Comparison of ENCODE assay signal across 8 cellular contexts in genomic region chr13:99086869-99087129, GRCh38.
DNase-seq lines count a peak whose midpoint lies in the region; ATAC-seq and TF ChIP-seq lines count a peak whose summit lies in the region.

No MANE protein-coding gene starts in this region.

- peak overlapping the region; percentile 50 for H3K4me3 ChIP-seq in mesendoderm (ENCODE audit: low read length)
- peak overlapping the region; percentile 98 for H3K4me3 ChIP-seq in suprapubic skin

- H2AK5ac ChIP-seq in mesendoderm (ENCODE audit: low read length) = no peak overlapping the region

- H3K9me3 ChIP-seq in suprapubic skin = no peaks in the 10 kb centered on the region

- peaks cover 2% of the 10 kb centered on the region for H3K4me1 ChIP-seq in mesendoderm (ENCODE audit: control insufficient read depth, low read depth, low read length)
- peaks cover 32% of the 10 kb centered on the region for H3K4me1 ChIP-seq in suprapubic skin

- no peaks in the 10 kb centered on the region for H3K36me3 ChIP-seq in mesendoderm (ENCODE audit: control insufficient read depth, insufficient read depth, low read length)
- H3K36me3 ChIP-seq in suprapubic skin = no peaks in the 10 kb centered on the region

- no peak overlapping the region for H4K5ac ChIP-seq in mesendoderm (ENCODE audit: low read length)

- no peak overlapping the region for H4K8ac ChIP-seq in mesendoderm (ENCODE audit: low read depth, low read length)

- peak overlapping the region; percentile 82 for H3K9ac ChIP-seq in mesendoderm (ENCODE audit: low read length)

- H3K4ac ChIP-seq in mesendoderm (ENCODE audit: low read depth, low read length) = no peak overlapping the region

- peak overlapping the region; percentile 93 for H3K4me2 ChIP-seq in mesendoderm (ENCODE audit: low read length)

- H3K79me2 ChIP-seq in mesendoderm (ENCODE audit: control insufficient read depth, insufficient read depth, low read length) = no peaks in the 10 kb centered on the region

- peak overlapping the region; percentile 42 for H3K18ac ChIP-seq in mesendoderm (ENCODE audit: low read length)

- peak overlapping the region; percentile 80 for H3K56ac ChIP-seq in mesendoderm (ENCODE audit: low read length)

- WGBS in mesendoderm (ENCODE audit: extremely low coverage, insufficient coverage, low lambda C conversion rate) = no CpG with 5 or more reads among the region's 28 CpGs
- no CpG with 5 or more reads among the region's 28 CpGs for WGBS in suprapubic skin

- H3K79me1 ChIP-seq in mesendoderm (ENCODE audit: low read length) = no peaks in the 10 kb centered on the region

- no peak for TF ChIP-seq EP300 in suprapubic skin (IDR thresholded peaks at IDR 0.05)

- H3K27ac ChIP-seq in caudate nucleus (ENCODE audit: low read depth, low read length) = peak overlapping the region; percentile 90
- H3K27ac ChIP-seq in mesendoderm (ENCODE audit: low read depth, low read length) = peak overlapping the region; percentile 59
- H3K27ac ChIP-seq in suprapubic skin = peak overlapping the region; percentile 93

- H2BK15ac ChIP-seq in mesendoderm (replicated peaks; ENCODE audit: low read depth) = no peak overlapping the region

- peak; percentile 20 for ATAC-seq in GM19035 (IDR thresholded peaks at IDR 0.05; ENCODE audit: unreplicated experiment)
- peak; percentile 19 for ATAC-seq in HG02973 (IDR thresholded peaks at IDR 0.05; ENCODE audit: unreplicated experiment)
- peak; percentile 57 for ATAC-seq in SK-N-SH treated with all-trans-retinoic acid at 6 μM for 48 hours

- H2BK120ac ChIP-seq in mesendoderm (ENCODE audit: low read depth, low read length) = no peak overlapping the region

- peaks cover 7% of the 10 kb centered on the region for H3K27me3 ChIP-seq in mesendoderm (ENCODE audit: insufficient read depth, low read length, poor library complexity)
- no peaks in the 10 kb centered on the region for H3K27me3 ChIP-seq in suprapubic skin

- no peak for TF ChIP-seq CTCF in suprapubic skin (IDR thresholded peaks at IDR 0.05)

- peak in 10 of 61 donors; percentile 5 to 71 (median 52) for DNase-seq in caudate nucleus (lab: John Stamatoyannopoulos, UW)
- peak; percentile 41 for DNase-seq in mesendoderm
- peak in 1 of 2 donors; percentile 75 for DNase-seq in suprapubic skin (ENCODE audit: low spot score in 2 of 2)
- DNase-seq in iPS-NIHi11 (ENCODE audit: low spot score) = no peak
- DNase-seq in central memory CD4-positive, alpha-beta T cell = no peak

- H2BK5ac ChIP-seq in mesendoderm (ENCODE audit: low read length) = no peak overlapping the region

- H3K23ac ChIP-seq in mesendoderm (ENCODE audit: low read length) = no peak overlapping the region

- TF ChIP-seq POLR2A in suprapubic skin (IDR thresholded peaks at IDR 0.05) = no peak

TF ChIP-seq in SK-N-SH treated with all-trans-retinoic acid at 6 μM for 48 hours, 23 proteins besides CTCF, POLR2A, EP300 and RAD21:
- no peak for TF ChIP-seq ZNF8 (CRISPR knock-in tag; IDR thresholded peaks at IDR 0.05)
- TF ChIP-seq, protein P1, sequence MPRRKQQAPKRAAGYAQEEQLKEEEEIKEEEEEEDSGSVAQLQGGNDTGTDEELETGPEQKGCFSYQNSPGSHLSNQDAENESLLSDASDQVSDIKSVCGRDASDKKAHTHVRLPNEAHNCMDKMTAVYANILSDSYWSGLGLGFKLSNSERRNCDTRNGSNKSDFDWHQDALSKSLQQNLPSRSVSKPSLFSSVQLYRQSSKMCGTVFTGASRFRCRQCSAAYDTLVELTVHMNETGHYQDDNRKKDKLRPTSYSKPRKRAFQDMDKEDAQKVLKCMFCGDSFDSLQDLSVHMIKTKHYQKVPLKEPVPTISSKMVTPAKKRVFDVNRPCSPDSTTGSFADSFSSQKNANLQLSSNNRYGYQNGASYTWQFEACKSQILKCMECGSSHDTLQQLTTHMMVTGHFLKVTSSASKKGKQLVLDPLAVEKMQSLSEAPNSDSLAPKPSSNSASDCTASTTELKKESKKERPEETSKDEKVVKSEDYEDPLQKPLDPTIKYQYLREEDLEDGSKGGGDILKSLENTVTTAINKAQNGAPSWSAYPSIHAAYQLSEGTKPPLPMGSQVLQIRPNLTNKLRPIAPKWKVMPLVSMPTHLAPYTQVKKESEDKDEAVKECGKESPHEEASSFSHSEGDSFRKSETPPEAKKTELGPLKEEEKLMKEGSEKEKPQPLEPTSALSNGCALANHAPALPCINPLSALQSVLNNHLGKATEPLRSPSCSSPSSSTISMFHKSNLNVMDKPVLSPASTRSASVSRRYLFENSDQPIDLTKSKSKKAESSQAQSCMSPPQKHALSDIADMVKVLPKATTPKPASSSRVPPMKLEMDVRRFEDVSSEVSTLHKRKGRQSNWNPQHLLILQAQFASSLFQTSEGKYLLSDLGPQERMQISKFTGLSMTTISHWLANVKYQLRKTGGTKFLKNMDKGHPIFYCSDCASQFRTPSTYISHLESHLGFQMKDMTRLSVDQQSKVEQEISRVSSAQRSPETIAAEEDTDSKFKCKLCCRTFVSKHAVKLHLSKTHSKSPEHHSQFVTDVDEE (CRISPR knock-in tag; IDR thresholded peaks at IDR 0.05) = no peak
- no peak for TF ChIP-seq ARNTL (CRISPR knock-in tag; IDR thresholded peaks at IDR 0.05; ENCODE audit: borderline replicate concordance, low read depth)
- no peak for TF ChIP-seq CSDC2 (CRISPR knock-in tag; IDR thresholded peaks at IDR 0.05)
- no peak for TF ChIP-seq TCF4 (CRISPR knock-in tag; IDR thresholded peaks at IDR 0.05; ENCODE audit: borderline replicate concordance)
- no peak for TF ChIP-seq BACH2 (CRISPR knock-in tag; IDR thresholded peaks at IDR 0.05; ENCODE audit: borderline replicate concordance)
- TF ChIP-seq ZNF565 (CRISPR knock-in tag; conservative IDR thresholded peaks at IDR 0.05; ENCODE audit: low read depth) = no peak
- TF ChIP-seq, protein P2, sequence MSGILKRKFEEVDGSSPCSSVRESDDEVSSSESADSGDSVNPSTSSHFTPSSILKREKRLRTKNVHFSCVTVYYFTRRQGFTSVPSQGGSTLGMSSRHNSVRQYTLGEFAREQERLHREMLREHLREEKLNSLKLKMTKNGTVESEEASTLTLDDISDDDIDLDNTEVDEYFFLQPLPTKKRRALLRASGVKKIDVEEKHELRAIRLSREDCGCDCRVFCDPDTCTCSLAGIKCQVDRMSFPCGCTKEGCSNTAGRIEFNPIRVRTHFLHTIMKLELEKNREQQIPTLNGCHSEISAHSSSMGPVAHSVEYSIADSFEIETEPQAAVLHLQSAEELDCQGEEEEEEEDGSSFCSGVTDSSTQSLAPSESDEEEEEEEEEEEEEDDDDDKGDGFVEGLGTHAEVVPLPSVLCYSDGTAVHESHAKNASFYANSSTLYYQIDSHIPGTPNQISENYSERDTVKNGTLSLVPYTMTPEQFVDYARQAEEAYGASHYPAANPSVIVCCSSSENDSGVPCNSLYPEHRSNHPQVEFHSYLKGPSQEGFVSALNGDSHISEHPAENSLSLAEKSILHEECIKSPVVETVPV (CRISPR knock-in tag; IDR thresholded peaks at IDR 0.05) = no peak
